ENCODE assay signal across 18 cellular contexts in the genomic region with DNA sequence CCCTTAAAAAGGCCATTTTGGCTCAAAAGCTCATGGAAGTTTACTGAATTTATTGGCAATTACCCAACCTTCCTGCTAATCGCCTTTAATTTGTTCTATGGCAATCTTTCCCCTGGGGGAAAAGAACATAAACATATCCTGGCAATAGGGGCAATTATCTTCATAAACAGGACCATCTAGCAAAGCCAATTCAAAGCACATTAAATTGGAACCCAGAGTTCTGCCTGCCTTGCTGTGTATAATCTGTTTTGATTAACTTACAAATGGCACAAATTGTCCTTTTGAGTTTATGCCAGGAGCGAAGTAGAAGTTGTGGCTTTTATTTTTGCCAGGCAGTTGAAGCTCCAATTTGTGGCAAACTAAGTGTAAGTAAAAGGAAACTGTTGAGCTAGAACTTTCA.
"Had no signal": no experiment of that assay in that cellular context is flagged by ENCODE, and none has a peak within 500 bp of the region (broad histone marks: within the 10 kb centered on the region; RNA-seq: fewer than 3 reads in every experiment).

No MANE protein-coding gene starts in this region.

- H3K36me3 Mint-ChIP-seq: activated naive CD4-positive, alpha-beta T cell treated with anti-CD3 and anti-CD28 coated beads, Interleukin-2, amount 50 U/mL, for 72 hours; mesothelial cell of epicardium; WTC11 had no signal

- H3K27ac Mint-ChIP-seq: activated CD8-positive, alpha-beta T cell treated with anti-CD3 and anti-CD28 coated beads for 36 hours; activated naive CD4-positive, alpha-beta T cell treated with anti-CD3 and anti-CD28 coated beads, Interleukin-2, amount 50 U/mL, for 72 hours; activated T-cell treated with anti-CD3 and anti-CD28 coated beads, Interleukin-2, amount 50 U/mL, for 72 hours; mesothelial cell of epicardium; stimulated activated naive CD8-positive, alpha-beta T cell treated with anti-CD3 and anti-CD28 coated beads, Interleukin-15, Interleukin-2, amounts not matched to agents 100 ng/mL and 50 ng/mL, for 24 hours; WTC11 had no signal

- H3K4me3 ChIP-seq: body of pancreas, lung, psoas muscle, spleen, suprapubic skin had no signal

- H3K27me3 Mint-ChIP-seq: activated CD8-positive, alpha-beta T cell treated with anti-CD3 and anti-CD28 coated beads for 36 hours had no signal

- H3K27ac ChIP-seq: body of pancreas, psoas muscle, spleen, suprapubic skin had no signal

- H3K4me1 Mint-ChIP-seq: mesothelial cell of epicardium, neural crest cell, WTC11 had no signal

- H3K27me3 ChIP-seq: body of pancreas, spleen, suprapubic skin had no signal

- H3K36me3 ChIP-seq: spleen, suprapubic skin had no signal

- H3K4me3 Mint-ChIP-seq: activated CD8-positive, alpha-beta T cell treated with anti-CD3 and anti-CD28 coated beads for 36 hours; activated T-cell treated with anti-CD3 and anti-CD28 coated beads, Interleukin-2, amount 50 U/mL, for 72 hours; mesothelial cell of epicardium; neural crest cell; stimulated activated naive CD8-positive, alpha-beta T cell treated with anti-CD3 and anti-CD28 coated beads, Interleukin-15, Interleukin-2, amounts not matched to agents 100 ng/mL and 50 ng/mL, for 24 hours; WTC11 had no signal

- H3K9me3 ChIP-seq: body of pancreas, psoas muscle, spleen, suprapubic skin had no signal

- H3K9me3 Mint-ChIP-seq: activated CD8-positive, alpha-beta T cell treated with anti-CD3 and anti-CD28 coated beads for 36 hours; activated T-cell treated with anti-CD3 and anti-CD28 coated beads, Interleukin-2, amount 50 U/mL, for 72 hours; WTC11 had no signal

- DNase-seq: activated CD4-positive, alpha-beta T cell treated with anti-CD3 and anti-CD28 coated beads for 4 hours; activated CD8-positive, alpha-beta T cell treated with anti-CD3 and anti-CD28 coated beads for 36 hours; activated gamma-delta T cell; activated T-cell treated with anti-CD3 and anti-CD28 coated beads, Interleukin-2, amount 50 U/mL, for 72 hours; amniotic stem cell; body of pancreas; caudate nucleus; islet precursor cell; psoas muscle; spleen; trophoblast cell had no signal

- H3K4me1 ChIP-seq: body of pancreas, psoas muscle, spleen, suprapubic skin had no signal
